In genomic region chr3:30681276-30682211, GRCh38 we compare ENCODE assay signal across 9 cellular contexts.
DNase-seq lines count a peak whose midpoint lies in the region; ATAC-seq, FAIRE-seq and TF ChIP-seq lines count a peak whose summit lies in the region.
"Had no signal": no experiment of that assay in that cellular context is flagged by ENCODE, and none has a peak within 500 bp of the region (broad histone marks: within the 10 kb centered on the region; RNA-seq: fewer than 3 reads in every experiment).

No MANE protein-coding gene starts in this region.

- peaks cover 73% of the 10 kb centered on the region for H3K79me2 ChIP-seq in Loucy (ENCODE audit: insufficient read depth, low read length)

- H3K27me3 ChIP-seq in AG04450 (ENCODE audit: control insufficient read depth, insufficient read depth, low read length) (no peaks in the 10 kb centered on the region), Loucy (ENCODE audit: insufficient read depth, low read length, poor library complexity, severe bottlenecking) (no peaks in the 10 kb centered on the region)

- DNase-seq in AG04450 (ENCODE audit: low read depth, low spot score) (peak; percentile 41), naive B cell (no peak), NCI-H128 (lab: John Stamatoyannopoulos, UW; ENCODE audit: unreplicated experiment) (no peak)
- no peak for DNase-seq in activated CD4-positive, CD25-positive, alpha-beta regulatory T cell (lab: John Stamatoyannopoulos, UW)
- no peak for DNase-seq in stimulated activated CD4-positive, alpha-beta T cell treated with anti-CD3 and anti-CD28 coated beads, Interleukin-15, amount 100 ng/mL, for 24 hours

- H3K9me3 ChIP-seq in AG04450 (ENCODE audit: control insufficient read depth, insufficient read depth, low read length), result no peaks in the 10 kb centered on the region
- H3K9me3 ChIP-seq in Loucy (ENCODE audit: insufficient read depth, low read depth, low read length), result no peaks in the 10 kb centered on the region

- peak overlapping the region; percentile 72 for H3K27ac ChIP-seq in AG04450 (ENCODE audit: low read depth, low read length)

- peak overlapping the region; percentile 52 to 94 (median 88) for H3K27ac Mint-ChIP-seq in naive B cell

- TF ChIP-seq CTCF in AG04450 (IDR thresholded peaks at IDR 0.05; ENCODE audit: low read depth, low read length), result no peak
- no peak for TF ChIP-seq CTCF in Loucy (conservative IDR thresholded peaks at IDR 0.05; ENCODE audit: low read length)

- peak; percentile 85 for FAIRE-seq in endometrium (lab: Jason Lieb, UNC)
- FAIRE-seq: GM12878 had no signal

- peaks cover 61 to 89% (median 64%) of the 10 kb centered on the region in 3 donors for H3K4me1 Mint-ChIP-seq in naive B cell

- H3K9me2 ChIP-seq in Loucy (replicated peaks; ENCODE audit: low read depth, low read length), result no peaks in the 10 kb centered on the region

- no peaks in the 10 kb centered on the region for H3K27me3 Mint-ChIP-seq in naive B cell

- H3K9me3 Mint-ChIP-seq in naive B cell, result no peaks in the 10 kb centered on the region

- POLR2A ChIA-PET in AG04450 (lab: Yijun Ruan, JAX), result interaction anchor here (1.0 to 1.4 kb wide), 3 partner anchors 23 to 75 kb away, joined by 3 to 11 read pairs (median 6); partner anchors contain the start of gene TGFBR2

- peak overlapping the region; percentile 14 for H3K4me2 ChIP-seq in Loucy (ENCODE audit: low read depth, low read length, poor library complexity, severe bottlenecking)

- H3K4me3 Mint-ChIP-seq in naive B cell, result peak overlapping the region in 5 of 8 donors; percentile 23 to 76 (median 43)

- CTCF ChIA-PET in AG04450 (lab: Charles Lee), result interaction anchor here (3.0 kb wide), 1 partner anchor 12 kb away, joined by 11 read pairs; no protein-coding TSS in a partner anchor

- ATAC-seq in naive B cell (ENCODE audit: low read depth in 2 of 2) (peak in 1 of 2 donors; percentile 10), HG03378 (IDR thresholded peaks at IDR 0.05; ENCODE audit: unreplicated experiment) (no peak)
- ATAC-seq: GM12878 had no signal

- peaks cover 40% of the 10 kb centered on the region for H3K4me1 ChIP-seq in Loucy (ENCODE audit: insufficient read depth, low read length, poor library complexity, severe bottlenecking)

- H3K4me3 ChIP-seq in AG04450 (ENCODE audit: low read depth, low read length), result no peak overlapping the region
- H3K4me3 ChIP-seq in Loucy (ENCODE audit: low read length, poor library complexity, severe bottlenecking), result no peak overlapping the region
- H3K4me3 ChIP-seq: GM12878 had no signal

- no peak overlapping the region for H2AFZ ChIP-seq in Loucy (ENCODE audit: low read length)

- H3K9ac ChIP-seq in Loucy (ENCODE audit: low read depth, low read length, poor library complexity, severe bottlenecking), result no peak overlapping the region

- H3K36me3 ChIP-seq in Loucy (ENCODE audit: insufficient read depth, low read length), result peaks cover 85% of the 10 kb centered on the region

- peaks cover 21% of the 10 kb centered on the region for H4K20me1 ChIP-seq in Loucy (ENCODE audit: insufficient read depth, low read length, poor library complexity, severe bottlenecking)

- no peaks in the 10 kb centered on the region for H3F3A ChIP-seq in Loucy (ENCODE audit: low read depth)

- peaks cover 62 to 65% of the 10 kb centered on the region in 2 donors for H3K36me3 Mint-ChIP-seq in naive B cell
